8 cellular contexts compared by ENCODE assay signal in the genomic region with DNA sequence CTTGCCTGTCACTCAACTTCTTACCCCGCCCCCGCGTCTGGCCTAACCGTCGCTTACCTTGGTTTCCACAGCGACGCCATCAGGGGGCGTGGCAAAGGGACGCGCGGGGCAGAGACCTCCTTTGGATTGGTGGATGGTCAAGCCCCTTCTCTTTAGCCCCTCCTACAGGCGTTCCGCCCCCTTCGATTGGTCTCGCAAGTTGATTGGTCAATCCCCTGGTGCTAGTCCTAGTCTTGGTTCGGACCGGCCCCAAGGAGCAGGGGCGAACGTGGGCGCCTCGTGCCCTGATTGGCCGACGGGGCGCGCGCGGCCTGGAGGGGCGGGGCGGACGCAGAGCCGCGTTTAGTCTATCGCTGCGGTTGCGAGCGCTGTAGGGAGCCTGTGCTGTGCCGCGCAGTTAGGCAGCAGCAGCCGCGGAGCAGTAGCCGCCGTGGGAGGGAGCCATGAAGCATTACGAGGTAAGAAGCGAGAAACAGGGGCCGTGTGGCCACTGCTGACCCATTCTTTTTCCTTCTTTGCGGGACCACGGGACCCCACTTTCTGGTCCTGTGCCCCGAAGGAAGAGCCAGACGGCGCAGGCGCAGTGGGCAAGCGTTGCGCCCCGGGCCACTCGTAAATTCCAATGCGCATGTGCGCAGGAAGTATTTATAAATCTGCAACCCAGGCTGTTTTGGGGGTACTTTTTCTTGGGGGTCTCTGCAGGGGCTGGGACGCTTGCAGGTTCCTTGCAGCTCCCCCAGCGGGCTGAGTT.
DNase-seq lines count a peak whose midpoint lies in the region; ATAC-seq and FAIRE-seq lines count a peak whose summit lies in the region.

A gene with protein sequence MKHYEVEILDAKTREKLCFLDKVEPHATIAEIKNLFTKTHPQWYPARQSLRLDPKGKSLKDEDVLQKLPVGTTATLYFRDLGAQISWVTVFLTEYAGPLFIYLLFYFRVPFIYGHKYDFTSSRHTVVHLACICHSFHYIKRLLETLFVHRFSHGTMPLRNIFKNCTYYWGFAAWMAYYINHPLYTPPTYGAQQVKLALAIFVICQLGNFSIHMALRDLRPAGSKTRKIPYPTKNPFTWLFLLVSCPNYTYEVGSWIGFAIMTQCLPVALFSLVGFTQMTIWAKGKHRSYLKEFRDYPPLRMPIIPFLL (plus strand): TSS at position 341 of the 751 bp plus-strand sequence. CDS start 103 bp downstream, at position 444.

- ATAC-seq in GM21367 (IDR thresholded peaks at IDR 0.05; ENCODE audit: unreplicated experiment) (peak; percentile 91), memory B cell (ENCODE audit: low read depth) (peak; percentile 90)
- peak; percentile 91 for ATAC-seq in effector memory CD8-positive, alpha-beta T cell (replicated peaks)

- no peaks in the 10 kb centered on the region for H3K9me3 Mint-ChIP-seq in effector memory CD8-positive, alpha-beta T cell
- H3K9me3 Mint-ChIP-seq in memory B cell: no peaks in the 10 kb centered on the region

- DNase-seq in COLO829 (ENCODE audit: low spot score): peak; percentile 98
- peak; percentile 99 for DNase-seq in HTR-8/SVneo (ENCODE audit: insufficient read length, low spot score)
- DNase-seq in NOMO-1 treated with dmso at 0.1 percent for 144 hours (lab: John Stamatoyannopoulos, UW; ENCODE audit: unreplicated experiment): peak; percentile 98
- peak; percentile 99 to 100 (median 100) for DNase-seq in activated CD8-positive, alpha-beta memory T cell treated with anti-CD3 and anti-CD28 coated beads for 48 hours (ENCODE audit: low read depth in 2 of 3, low spot score in 2 of 3)
- DNase-seq in effector memory CD8-positive, alpha-beta T cell: peak; percentile 100
- peak; percentile 98 to 99 for DNase-seq in memory B cell (ENCODE audit: low spot score in 2 of 2)
- DNase-seq in stimulated activated CD8-positive, alpha-beta memory T cell treated with anti-CD3 and anti-CD28 coated beads, Interleukin-12 subunit alpha, Interleukin-12 subunit beta, amount 100 ng/mL, for 24 hours (ENCODE audit: extremely low read depth): peak; percentile 100

- H3K4me1 Mint-ChIP-seq in effector memory CD8-positive, alpha-beta T cell (ENCODE audit: low read depth in 2 of 2): peaks cover 8 to 30% of the 10 kb centered on the region in 2 donors
- peaks cover 13% of the 10 kb centered on the region for H3K4me1 Mint-ChIP-seq in memory B cell

- FAIRE-seq in HTR-8/SVneo (lab: Jason Lieb, UNC): peak; percentile 96

- peak within 1 kb of the TSS; percentile 90 to 95 for H3K4me3 Mint-ChIP-seq in effector memory CD8-positive, alpha-beta T cell
- peak within 1 kb of the TSS; percentile 90 for H3K4me3 Mint-ChIP-seq in memory B cell

- H3K36me3 Mint-ChIP-seq in effector memory CD8-positive, alpha-beta T cell (ENCODE audit: insufficient read depth): peaks cover 26% of the 10 kb centered on the region
- H3K36me3 Mint-ChIP-seq in memory B cell: no peaks in the 10 kb centered on the region

- H3K27me3 Mint-ChIP-seq in effector memory CD8-positive, alpha-beta T cell: no peaks in the 10 kb centered on the region
- no peaks in the 10 kb centered on the region for H3K27me3 Mint-ChIP-seq in memory B cell

- peak within 1 kb of the TSS; percentile 97 to 100 for H3K27ac Mint-ChIP-seq in effector memory CD8-positive, alpha-beta T cell
- peak within 1 kb of the TSS; percentile 89 for H3K27ac Mint-ChIP-seq in memory B cell

Comparison
In these comparisons a context has a peak if more than half of its experiments do, and no peak if none do; other contexts are left out.
1. Peak in every context shown above with its lines: DNase-seq and ATAC-seq.